Comparison of ENCODE assay signal across 8 cellular contexts in genomic region chr2:127508621-127509034, GRCh38. TPM values are rescaled to one million over a fixed set of nuclear protein-coding genes. Genes with fewer than 3 reads are reported as not detected.
DNase-seq lines count a peak whose midpoint lies in the region; ATAC-seq, FAIRE-seq and TF ChIP-seq lines count a peak whose summit lies in the region.

No MANE protein-coding gene starts in this region.

- no peak overlapping the region for H3K4me3 ChIP-seq in endothelial cell of umbilical vein (replicated peaks in 1 of 3; ENCODE audit: insufficient read depth in 1 of 3, low read depth in 1 of 3, low read length in 3 of 3)

- no TSS peak for BruUV-seq in Calu3 (replicated peaks; lab: Mats Ljungman, UMichigan)
- BruUV-seq in endothelial cell of umbilical vein (replicated peaks; lab: Mats Ljungman, UMichigan): no TSS peak

- TF ChIP-seq CTCF in Calu3 (IDR thresholded peaks at IDR 0.05; ENCODE audit: unreplicated experiment) (no peak), endothelial cell of umbilical vein (IDR thresholded peaks at IDR 0.05; ENCODE audit: extremely low read depth in 1 of 2, insufficient read depth in 1 of 2, low read depth in 1 of 2, low read length in 2 of 2) (no peak), mesothelial cell of epicardium (IDR thresholded peaks at IDR 0.05; ENCODE audit: unreplicated experiment) (no peak)

- H3K36me3 Mint-ChIP-seq in Calu3 (ENCODE audit: insufficient read depth, unreplicated experiment): peaks cover 22% of the 10 kb centered on the region
- peaks cover 3% of the 10 kb centered on the region for H3K36me3 Mint-ChIP-seq in mesothelial cell of epicardium

- peak overlapping the region; percentile 54 for H3K27ac ChIP-seq in endothelial cell of umbilical vein (ENCODE audit: insufficient read depth, low read depth, low read length)

- H3K4me3 Mint-ChIP-seq in Calu3 (ENCODE audit: low read depth, unreplicated experiment): no peak overlapping the region
- no peak overlapping the region for H3K4me3 Mint-ChIP-seq in mesothelial cell of epicardium

- H3K27me3 Mint-ChIP-seq in Calu3 (ENCODE audit: unreplicated experiment): no peaks in the 10 kb centered on the region
- no peaks in the 10 kb centered on the region for H3K27me3 Mint-ChIP-seq in mesothelial cell of epicardium (ENCODE audit: low read depth)

- DNase-seq in Calu3: peak; percentile 48
- peak; percentile 100 for DNase-seq in RPMI7951 (ENCODE audit: low read depth)
- DNase-seq in endothelial cell of umbilical vein (ENCODE audit: low read depth, low spot score): peak; percentile 93
- DNase-seq in mesothelial cell of epicardium (ENCODE audit: low spot score in 2 of 2, unreplicated experiment in 2 of 2): no peak
- DNase-seq in HuH-7.5 (ENCODE audit: low spot score): no peak
- no peak for DNase-seq in activated gamma-delta T cell (lab: John Stamatoyannopoulos, UW)

- POLR2A ChIA-PET in endothelial cell of umbilical vein (lab: Charles Lee): interaction anchor here (0.6 to 0.7 kb wide), 2 partner anchors 18 to 213 kb away, joined by 4 read pairs; partner anchors contain the start of gene IWS1

- ATAC-seq in HG02763 (IDR thresholded peaks at IDR 0.05; ENCODE audit: unreplicated experiment): peak; percentile 42
- no peak for ATAC-seq in GM19324 (IDR thresholded peaks at IDR 0.05; ENCODE audit: low FRiP score, unreplicated experiment)

- H3K79me2 ChIP-seq in endothelial cell of umbilical vein (ENCODE audit: control insufficient read depth, insufficient read depth, low read length): peaks cover 69% of the 10 kb centered on the region

- H3K4me1 Mint-ChIP-seq in Calu3 (ENCODE audit: low read depth, unreplicated experiment) (peaks cover 36% of the 10 kb centered on the region), mesothelial cell of epicardium (peaks cover 15% of the 10 kb centered on the region)

- no peak for TF ChIP-seq POLR2A in endothelial cell of umbilical vein (IDR thresholded peaks at IDR 0.05; ENCODE audit: low read depth, low read length)

- CTCF ChIA-PET in Calu3 (lab: Charles Lee): interaction anchor here (0.5 to 0.8 kb wide), 2 partner anchors 9 to 10 kb away, joined by 3 to 4 read pairs; no protein-coding TSS in a partner anchor
- CTCF ChIA-PET in endothelial cell of umbilical vein (lab: Charles Lee): interaction anchor here (0.8 to 1.8 kb wide), 14 partner anchors 9 to 441 kb away, joined by 3 to 9 read pairs (median 4); partner anchors contain the start of genes IWS1 and LIMS2

- no peaks in the 10 kb centered on the region for H3K9me3 ChIP-seq in endothelial cell of umbilical vein (replicated peaks; ENCODE audit: control insufficient read depth, insufficient read depth, low read length)

- peaks cover 36% of the 10 kb centered on the region for H3K4me1 ChIP-seq in endothelial cell of umbilical vein (ENCODE audit: control insufficient read depth, extremely low read depth, insufficient read depth, low read length)

- H3K4me2 ChIP-seq in endothelial cell of umbilical vein (ENCODE audit: insufficient read depth, low read length): peak overlapping the region; percentile 41

- intact Hi-C loops in Calu3 (cut with micrococcal nuclease; ENCODE audit: unreplicated experiment): no loop called here
- intact Hi-C loops in endothelial cell of umbilical vein (cut with micrococcal nuclease): loop anchor here (1.0 to 5.0 kb wide), 2 partner anchors 18 to 194 kb away; partner anchors contain the start of genes IWS1 and SFT2D3

- H2AFZ ChIP-seq in endothelial cell of umbilical vein (ENCODE audit: low read depth, low read length): no peak overlapping the region

- peak; percentile 79 for FAIRE-seq in endothelial cell of umbilical vein (lab: Jason Lieb, UNC)

- dilution Hi-C loops in endothelial cell of umbilical vein (cut with MboI; ENCODE audit: extremely low pct_ligation_motif_present, low sequenced_read_pairs): no loop called here

- H3K27ac Mint-ChIP-seq in Calu3 (ENCODE audit: unreplicated experiment) (peak overlapping the region; percentile 72), mesothelial cell of epicardium (peak overlapping the region; percentile 49)

- no peak overlapping the region for H3K9ac ChIP-seq in endothelial cell of umbilical vein (replicated peaks; ENCODE audit: extremely low read depth, insufficient read depth, low read length)

- no peaks in the 10 kb centered on the region for H4K20me1 ChIP-seq in endothelial cell of umbilical vein (replicated peaks; ENCODE audit: control insufficient read depth, extremely low read depth, insufficient read depth, low read length)

- no peaks in the 10 kb centered on the region for H3K9me1 ChIP-seq in endothelial cell of umbilical vein (replicated peaks; ENCODE audit: control insufficient read depth, extremely low read depth, insufficient read depth, low read length)

- H3K27me3 ChIP-seq in endothelial cell of umbilical vein (ENCODE audit: control insufficient read depth in 2 of 2, insufficient read depth in 2 of 2, low read length in 2 of 2): no peaks in the 10 kb centered on the region

- peaks cover 11 to 12% of the 10 kb centered on the region in 2 experiments for H3K36me3 ChIP-seq in endothelial cell of umbilical vein (ENCODE audit: control insufficient read depth in 2 of 2, extremely low read depth in 1 of 2, insufficient read depth in 2 of 2, low read length in 2 of 2)

- H3K9me3 Mint-ChIP-seq in Calu3 (ENCODE audit: low read depth, unreplicated experiment): no peaks in the 10 kb centered on the region
- H3K9me3 Mint-ChIP-seq in mesothelial cell of epicardium: no peaks in the 10 kb centered on the region

TF ChIP-seq in endothelial cell of umbilical vein, 7 proteins besides CTCF, POLR2A, EP300 and RAD21:
- no peak for TF ChIP-seq GATA2 (IDR thresholded peaks at IDR 0.05; ENCODE audit: insufficient read depth, insufficient read length, low read depth, low read length)
- no peak for TF ChIP-seq MYC (IDR thresholded peaks at IDR 0.05; ENCODE audit: low read depth, low read length)
- peak; percentile 65 for TF ChIP-seq JUN (IDR thresholded peaks at IDR 0.05; ENCODE audit: borderline replicate concordance, insufficient read depth, insufficient read length, low read depth)
- peak; percentile 64 for TF ChIP-seq POLR2AphosphoS5 (IDR thresholded peaks at IDR 0.05; ENCODE audit: insufficient read depth, low read depth, low read length)
- no peak for TF ChIP-seq MAX (IDR thresholded peaks at IDR 0.05; ENCODE audit: insufficient read depth, insufficient read length)
- TF ChIP-seq EZH2 (IDR thresholded peaks at IDR 0.05; ENCODE audit: borderline replicate concordance, low read depth, low read length, severe bottlenecking): no peak
- TF ChIP-seq FOS (IDR thresholded peaks at IDR 0.05; ENCODE audit: borderline replicate concordance, insufficient read depth, low read length): peak; percentile 86

RNA-seq across cellular contexts. Expression of gene IWS1, which starts 17.7 kb away (rescaled TPM):
- 47.6 and 48.9 TPM in 2 replicates for total RNA-seq in Calu3 (2022)
- 53.9 and 54.0 TPM in 2 replicates for total RNA-seq in RPMI7951 (2014; rRNA removed; shearing (Covaris generic))
- total RNA-seq in endothelial cell of umbilical vein: 44.9 and 51.0 TPM in 2 replicates
- 10.4 and 14.7 TPM in 2 replicates for polyA plus RNA-seq in endothelial cell of umbilical vein
- 30.2 and 32.8 TPM in 2 replicates for polyA plus RNA-seq in endothelial cell of umbilical vein (2011; cell fraction: cytosol; rRNA removed)
- polyA plus RNA-seq in endothelial cell of umbilical vein (2011; cell fraction: nucleus; rRNA removed): 37.0 and 49.6 TPM in 2 replicates
- 49.2 and 59.4 TPM in 2 replicates for polyA plus RNA-seq in endothelial cell of umbilical vein (2012)
- 15.6 and 16.1 TPM in 2 replicates for polyA minus RNA-seq in endothelial cell of umbilical vein
- polyA minus RNA-seq in endothelial cell of umbilical vein (2011; cell fraction: cytosol; rRNA and poly(A)+ RNA removed): 20.5 TPM
- 21.5 and 26.4 TPM in 2 replicates for polyA minus RNA-seq in endothelial cell of umbilical vein (2011; cell fraction: nucleus; rRNA and poly(A)+ RNA removed)
- 47.0 to 47.9 TPM (median 47.6 TPM) in 3 replicates for total RNA-seq in mesothelial cell of epicardium

RNA-seq across cellular contexts. Expression of gene MYO7B, which starts 26.9 kb away (rescaled TPM):
- 0.05 and 0.39 TPM in 2 replicates for total RNA-seq in Calu3 (2022)
- 11.3 and 12.7 TPM in 2 replicates for total RNA-seq in RPMI7951 (2014; rRNA removed; shearing (Covaris generic))
- 0.09 TPM in 1 of 2 replicates, not detected in the other for total RNA-seq in endothelial cell of umbilical vein
- 0.17 and 0.18 TPM in 2 replicates for polyA plus RNA-seq in endothelial cell of umbilical vein
- polyA plus RNA-seq in endothelial cell of umbilical vein (2011; cell fraction: cytosol; rRNA removed): 0.17 and 0.28 TPM in 2 replicates
- 0.20 and 0.45 TPM in 2 replicates for polyA plus RNA-seq in endothelial cell of umbilical vein (2011; cell fraction: nucleus; rRNA removed)
- 0.11 and 0.29 TPM in 2 replicates for polyA plus RNA-seq in endothelial cell of umbilical vein (2012)
- polyA minus RNA-seq in endothelial cell of umbilical vein: 0.13 and 0.34 TPM in 2 replicates
- not detected for polyA minus RNA-seq in endothelial cell of umbilical vein (2011; cell fraction: cytosol; rRNA and poly(A)+ RNA removed)
- 0.19 and 0.29 TPM in 2 replicates for polyA minus RNA-seq in endothelial cell of umbilical vein (2011; cell fraction: nucleus; rRNA and poly(A)+ RNA removed)
- 0.04 to 0.55 TPM (median 0.25 TPM) in 3 replicates for total RNA-seq in mesothelial cell of epicardium

Comparison
In these comparisons a context has a peak if more than half of its experiments do, and no peak if none do; other contexts are left out.
1. DNase-seq: peak in Calu3 (single experiment), RPMI7951 (single experiment) and endothelial cell of umbilical vein (single experiment); none in mesothelial cell of epicardium (0 of 2), HuH-7.5 (single experiment) and activated gamma-delta T cell (single experiment).